Comparison of ENCODE assay signal across 1 cellular context in genomic region chr10:12978885-12979284, GRCh38.
TF ChIP-seq lines count a peak whose summit lies in the region.

No MANE protein-coding gene starts in this region.

TF ChIP-seq in SK-N-SH, 30 proteins besides CTCF, POLR2A, EP300 and RAD21 (continued from another document):
- TF ChIP-seq REST (IDR thresholded peaks at IDR 0.05; ENCODE audit: low read depth, low read length) (no peak), TCF12 (IDR thresholded peaks at IDR 0.05) (no peak), NFIC (IDR thresholded peaks at IDR 0.05; ENCODE audit: borderline replicate concordance) (no peak), POLR2AphosphoS5 (IDR thresholded peaks at IDR 0.05; ENCODE audit: low read depth, low read length) (no peak), CHD2 (IDR thresholded peaks at IDR 0.05; ENCODE audit: low read length, partially characterized antibody) (no peak), IRF3 (IDR thresholded peaks at IDR 0.05; ENCODE audit: low read depth, low read length) (no peak), NRF1 (IDR thresholded peaks at IDR 0.05; ENCODE audit: low read depth, low read length) (no peak), GATA2 (CRISPR knock-in tag; IDR thresholded peaks at IDR 0.05) (no peak)
